In genomic region chr12:116384175-116384574, GRCh38 we compare ENCODE assay signal across 1 cellular context.
TF ChIP-seq lines count a peak whose summit lies in the region.

No MANE protein-coding gene starts in this region.

TF ChIP-seq in K562, 482 proteins besides CTCF, POLR2A, EP300 and RAD21 (continued from another document):
- TF ChIP-seq ZNF561 (CRISPR knock-in tag; conservative IDR thresholded peaks at IDR 0.05) = no peak
- TF ChIP-seq RCOR1 (IDR thresholded peaks at IDR 0.05; ENCODE audit: borderline replicate concordance in 1 of 2, low read depth in 2 of 2, low read length in 2 of 2) = peak; percentile 44 to 90
- TF ChIP-seq RBM25 (IDR thresholded peaks at IDR 0.05; ENCODE audit: low read depth, low read length, severe bottlenecking) = peak; percentile 95
